Comparison of ENCODE assay signal across 1 cellular context in genomic region chr2:145752091-145752806, GRCh38.
TF ChIP-seq lines count a peak whose summit lies in the region.

No MANE protein-coding gene starts in this region.

TF ChIP-seq in GM23338, 12 proteins besides CTCF, POLR2A, EP300 and RAD21 (continued from another document):
- TF ChIP-seq, protein P1, sequence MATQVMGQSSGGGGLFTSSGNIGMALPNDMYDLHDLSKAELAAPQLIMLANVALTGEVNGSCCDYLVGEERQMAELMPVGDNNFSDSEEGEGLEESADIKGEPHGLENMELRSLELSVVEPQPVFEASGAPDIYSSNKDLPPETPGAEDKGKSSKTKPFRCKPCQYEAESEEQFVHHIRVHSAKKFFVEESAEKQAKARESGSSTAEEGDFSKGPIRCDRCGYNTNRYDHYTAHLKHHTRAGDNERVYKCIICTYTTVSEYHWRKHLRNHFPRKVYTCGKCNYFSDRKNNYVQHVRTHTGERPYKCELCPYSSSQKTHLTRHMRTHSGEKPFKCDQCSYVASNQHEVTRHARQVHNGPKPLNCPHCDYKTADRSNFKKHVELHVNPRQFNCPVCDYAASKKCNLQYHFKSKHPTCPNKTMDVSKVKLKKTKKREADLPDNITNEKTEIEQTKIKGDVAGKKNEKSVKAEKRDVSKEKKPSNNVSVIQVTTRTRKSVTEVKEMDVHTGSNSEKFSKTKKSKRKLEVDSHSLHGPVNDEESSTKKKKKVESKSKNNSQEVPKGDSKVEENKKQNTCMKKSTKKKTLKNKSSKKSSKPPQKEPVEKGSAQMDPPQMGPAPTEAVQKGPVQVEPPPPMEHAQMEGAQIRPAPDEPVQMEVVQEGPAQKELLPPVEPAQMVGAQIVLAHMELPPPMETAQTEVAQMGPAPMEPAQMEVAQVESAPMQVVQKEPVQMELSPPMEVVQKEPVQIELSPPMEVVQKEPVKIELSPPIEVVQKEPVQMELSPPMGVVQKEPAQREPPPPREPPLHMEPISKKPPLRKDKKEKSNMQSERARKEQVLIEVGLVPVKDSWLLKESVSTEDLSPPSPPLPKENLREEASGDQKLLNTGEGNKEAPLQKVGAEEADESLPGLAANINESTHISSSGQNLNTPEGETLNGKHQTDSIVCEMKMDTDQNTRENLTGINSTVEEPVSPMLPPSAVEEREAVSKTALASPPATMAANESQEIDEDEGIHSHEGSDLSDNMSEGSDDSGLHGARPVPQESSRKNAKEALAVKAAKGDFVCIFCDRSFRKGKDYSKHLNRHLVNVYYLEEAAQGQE (IDR thresholded peaks at IDR 0.05; ENCODE audit: unreplicated experiment), result no peak
- TF ChIP-seq EZH2 (IDR thresholded peaks at IDR 0.05; ENCODE audit: low read depth, unreplicated experiment), result no peak
- no peak for TF ChIP-seq STAT1 (IDR thresholded peaks at IDR 0.05; ENCODE audit: unreplicated experiment)
- no peak for TF ChIP-seq ZNF331 (CRISPR knock-in tag; IDR thresholded peaks at IDR 0.05; ENCODE audit: low read depth)
- TF ChIP-seq NANOG (IDR thresholded peaks at IDR 0.05; ENCODE audit: borderline replicate concordance), result no peak
